Comparison of ENCODE assay signal across 1 cellular context in the genomic region with DNA sequence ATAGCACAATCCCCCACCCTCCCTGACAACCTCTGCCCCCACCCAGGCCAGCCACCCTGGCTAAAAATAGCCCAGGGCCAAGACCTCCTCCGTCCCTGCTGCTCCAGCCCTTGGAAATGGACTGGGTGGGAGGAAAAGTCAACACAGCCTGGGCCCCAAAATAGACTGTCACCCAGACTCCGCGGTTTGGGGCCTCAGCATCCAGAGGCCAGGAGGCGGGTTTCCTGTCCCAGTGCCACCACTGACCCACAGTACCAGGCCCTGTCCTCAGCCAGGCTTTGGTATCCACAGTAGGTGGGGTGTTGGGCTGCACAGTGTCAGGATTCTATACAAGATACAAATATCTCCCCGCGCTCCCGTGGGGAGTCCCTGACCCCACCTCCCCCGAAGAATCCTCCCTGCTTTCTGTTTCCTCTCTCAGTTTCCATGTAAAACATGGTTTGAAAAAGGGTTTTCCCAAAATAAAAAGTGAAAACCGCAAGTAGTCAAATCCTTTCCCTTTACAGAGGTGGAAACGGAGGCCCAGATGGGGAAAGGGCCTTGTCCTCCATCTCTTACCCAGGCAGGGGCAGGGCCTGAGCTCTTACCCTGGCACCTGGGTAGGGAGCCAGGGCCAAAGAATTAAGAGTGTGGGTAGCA.
TF ChIP-seq lines count a peak whose summit lies in the region.

No MANE protein-coding gene starts in this region.

TF ChIP-seq in IMR-90, 13 proteins besides CTCF, POLR2A, EP300 and RAD21 (continued from another document):
- TF ChIP-seq CEBPB (IDR thresholded peaks at IDR 0.05; ENCODE audit: low read depth, low read length): no peak
- no peak for TF ChIP-seq MAZ (IDR thresholded peaks at IDR 0.05; ENCODE audit: borderline replicate concordance, low read depth, low read length)
- TF ChIP-seq FOS (IDR thresholded peaks at IDR 0.05; ENCODE audit: low read depth, low read length): no peak
- no peak for TF ChIP-seq RFX5 (IDR thresholded peaks at IDR 0.05; ENCODE audit: low read depth, low read length)
- no peak for TF ChIP-seq CHD1 (IDR thresholded peaks at IDR 0.05; ENCODE audit: low read depth, low read length)
- no peak for TF ChIP-seq BHLHE40 (IDR thresholded peaks at IDR 0.05; ENCODE audit: low read depth, low read length)
- no peak for TF ChIP-seq RCOR1 (IDR thresholded peaks at IDR 0.05; ENCODE audit: insufficient replicate concordance, low read length)
- TF ChIP-seq MXI1 (IDR thresholded peaks at IDR 0.05; ENCODE audit: borderline replicate concordance, low read depth, low read length): no peak
- TF ChIP-seq, protein P1, sequence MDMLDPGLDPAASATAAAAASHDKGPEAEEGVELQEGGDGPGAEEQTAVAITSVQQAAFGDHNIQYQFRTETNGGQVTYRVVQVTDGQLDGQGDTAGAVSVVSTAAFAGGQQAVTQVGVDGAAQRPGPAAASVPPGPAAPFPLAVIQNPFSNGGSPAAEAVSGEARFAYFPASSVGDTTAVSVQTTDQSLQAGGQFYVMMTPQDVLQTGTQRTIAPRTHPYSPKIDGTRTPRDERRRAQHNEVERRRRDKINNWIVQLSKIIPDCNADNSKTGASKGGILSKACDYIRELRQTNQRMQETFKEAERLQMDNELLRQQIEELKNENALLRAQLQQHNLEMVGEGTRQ (IDR thresholded peaks at IDR 0.05; ENCODE audit: low read depth, low read length): no peak
- TF ChIP-seq SMC3 (IDR thresholded peaks at IDR 0.05; ENCODE audit: low read depth, low read length): no peak
